27 cellular contexts compared by ENCODE assay signal in the genomic region with DNA sequence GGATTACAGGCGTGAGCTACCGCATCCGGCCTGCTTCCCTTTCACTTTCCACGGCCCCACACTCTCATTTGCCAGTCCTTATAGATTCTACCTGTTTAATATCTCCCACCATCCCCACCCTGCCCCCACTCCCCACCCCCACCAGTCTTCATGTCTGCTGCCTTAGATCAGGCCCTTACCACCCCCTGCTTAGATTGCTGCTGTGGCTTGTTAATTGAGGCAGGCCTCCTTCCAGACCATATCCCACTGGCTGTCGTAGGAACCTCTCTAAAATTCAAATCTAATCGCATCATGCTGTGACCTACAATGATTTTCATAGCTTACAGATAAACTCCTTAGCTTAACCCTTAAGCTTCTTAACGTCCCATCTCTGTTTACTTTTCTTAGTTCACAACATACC.
"Had no signal": no experiment of that assay in that cellular context is flagged by ENCODE, and none has a peak within 500 bp of the region (broad histone marks: within the 10 kb centered on the region; RNA-seq: fewer than 3 reads in every experiment).

No MANE protein-coding gene starts in this region.

- ATAC-seq: activated naive CD8-positive, alpha-beta T cell treated with anti-CD3 and anti-CD28 coated beads, Interleukin-2, amount 50 U/mL, for 24 hours; effector memory CD8-positive, alpha-beta T cell; esophagus mucosa; stimulated activated naive B cell treated with anti-CD40 and anti-IgM and Interleukin-4, amounts not matched to agents 10 μg/mL and 1 μg/mL and 100 μg/mL, for 72 hours had no signal

- DNase-seq: activated CD4-positive, alpha-beta memory T cell treated with anti-CD3 and anti-CD28 coated beads, Interleukin-2, amount 10 ng/mL, durations not matched to agents 7 days and 5 days; activated CD4-positive, alpha-beta T cell treated with anti-CD3 and anti-CD28 coated beads for 1 hour; activated CD4-positive, alpha-beta T cell treated with anti-CD3 and anti-CD28 coated beads, Interleukin-2, amount 10 ng/mL, durations not matched to agents 7 days and 5 days; activated CD8-positive, alpha-beta memory T cell treated with anti-CD3 and anti-CD28 coated beads, Interleukin-2, amount 50 U/mL, for 48 hours; activated gamma-delta T cell treated with Interleukin-2 at 50 U/mL for 16 hours; activated naive CD8-positive, alpha-beta T cell treated with anti-CD3 and anti-CD28 coated beads, Interleukin-2, amount 50 U/mL, for 24 hours; activated T-cell treated with anti-CD3 and anti-CD28 coated beads, Interleukin-2, amount 50 U/mL, for 24 hours; amygdala; caudate nucleus; cortex of kidney; effector memory CD8-positive, alpha-beta T cell; foreskin melanocyte; left ventricle myocardium inferior; naive B cell; stimulated activated CD4-positive, alpha-beta T cell treated with anti-CD3 and anti-CD28 coated beads, Interleukin-1b, Interleukin-23, amount 100 ng/mL, for 48 hours; stimulated activated naive B cell treated with anti-CD40 and anti-IgM and Interleukin-4, amounts not matched to agents 10 μg/mL and 1 μg/mL and 100 μg/mL, for 72 hours; stomach; T1000; thyroid gland; upper lobe of left lung had no signal

- H3K4me1 Mint-ChIP-seq: stimulated activated naive B cell treated with anti-CD40 and anti-IgM and Interleukin-4, amounts not matched to agents 10 μg/mL and 1 μg/mL and 100 μg/mL, for 72 hours had no signal

- H3K9me3 ChIP-seq: left ventricle myocardium inferior, right atrium auricular region, stomach, thyroid gland, upper lobe of left lung had no signal

- H3K27me3 Mint-ChIP-seq: activated CD4-positive, alpha-beta memory T cell treated with anti-CD3 and anti-CD28 coated beads, Interleukin-2, amount 10 ng/mL, durations not matched to agents 7 days and 5 days; activated CD4-positive, alpha-beta T cell treated with anti-CD3 and anti-CD28 coated beads, Interleukin-2, amount 10 ng/mL, durations not matched to agents 7 days and 5 days; activated naive CD4-positive, alpha-beta T cell treated with anti-CD3 and anti-CD28 coated beads, Interleukin-2, amount 50 U/mL, for 24 hours; activated naive CD8-positive, alpha-beta T cell treated with anti-CD3 and anti-CD28 coated beads, Interleukin-2, amount 50 U/mL, for 24 hours; activated T-cell treated with anti-CD3 and anti-CD28 coated beads, Interleukin-2, amount 50 U/mL, for 24 hours; effector memory CD8-positive, alpha-beta T cell; naive B cell; stimulated activated naive B cell treated with anti-CD40 and anti-IgM and Interleukin-4, amounts not matched to agents 10 μg/mL and 1 μg/mL and 100 μg/mL, for 72 hours had no signal

- H3K4me3 Mint-ChIP-seq: activated CD4-positive, alpha-beta memory T cell treated with anti-CD3 and anti-CD28 coated beads, Interleukin-2, amount 10 ng/mL, durations not matched to agents 7 days and 5 days; activated CD4-positive, alpha-beta T cell treated with anti-CD3 and anti-CD28 coated beads, Interleukin-2, amount 10 ng/mL, durations not matched to agents 7 days and 5 days; activated naive CD4-positive, alpha-beta T cell treated with anti-CD3 and anti-CD28 coated beads, Interleukin-2, amount 50 U/mL, for 24 hours; activated naive CD8-positive, alpha-beta T cell treated with anti-CD3 and anti-CD28 coated beads, Interleukin-2, amount 50 U/mL, for 24 hours; activated T-cell treated with anti-CD3 and anti-CD28 coated beads, Interleukin-2, amount 50 U/mL, for 24 hours; effector memory CD8-positive, alpha-beta T cell; mesothelial cell of epicardium; stimulated activated naive B cell treated with anti-CD40 and anti-IgM and Interleukin-4, amounts not matched to agents 10 μg/mL and 1 μg/mL and 100 μg/mL, for 72 hours; T-helper 1 cell treated with Interleukin-12 subunit alpha and Interleukin-12 subunit beta and Interleukin-4 antibody, amounts not matched to agents 30 μg/mL and 1 μg/mL, for 36 hours had no signal

- H3K4me3 ChIP-seq: left ventricle myocardium inferior, right atrium auricular region, smooth muscle cell, stomach, thyroid gland, upper lobe of left lung had no signal

- H3K27ac ChIP-seq: left ventricle myocardium inferior, right atrium auricular region, stomach, thyroid gland, upper lobe of left lung had no signal

- H3K36me3 Mint-ChIP-seq: activated naive CD4-positive, alpha-beta T cell treated with anti-CD3 and anti-CD28 coated beads, Interleukin-2, amount 50 U/mL, for 24 hours; mesothelial cell of epicardium; naive B cell had no signal

- H3K9me3 Mint-ChIP-seq: activated CD4-positive, alpha-beta memory T cell treated with anti-CD3 and anti-CD28 coated beads, Interleukin-2, amount 10 ng/mL, durations not matched to agents 7 days and 5 days; activated CD4-positive, alpha-beta T cell treated with anti-CD3 and anti-CD28 coated beads, Interleukin-2, amount 10 ng/mL, durations not matched to agents 7 days and 5 days; activated naive CD4-positive, alpha-beta T cell treated with anti-CD3 and anti-CD28 coated beads, Interleukin-2, amount 50 U/mL, for 24 hours; activated naive CD8-positive, alpha-beta T cell treated with anti-CD3 and anti-CD28 coated beads, Interleukin-2, amount 50 U/mL, for 24 hours; activated T-cell treated with anti-CD3 and anti-CD28 coated beads, Interleukin-2, amount 50 U/mL, for 24 hours; effector memory CD8-positive, alpha-beta T cell; mesothelial cell of epicardium; naive B cell; stimulated activated naive B cell treated with anti-CD40 and anti-IgM and Interleukin-4, amounts not matched to agents 10 μg/mL and 1 μg/mL and 100 μg/mL, for 72 hours; T-helper 1 cell treated with Interleukin-12 subunit alpha and Interleukin-12 subunit beta and Interleukin-4 antibody, amounts not matched to agents 30 μg/mL and 1 μg/mL, for 36 hours had no signal

- H3K27ac Mint-ChIP-seq: activated CD4-positive, alpha-beta memory T cell treated with anti-CD3 and anti-CD28 coated beads, Interleukin-2, amount 10 ng/mL, durations not matched to agents 7 days and 5 days; activated CD4-positive, alpha-beta T cell treated with anti-CD3 and anti-CD28 coated beads, Interleukin-2, amount 10 ng/mL, durations not matched to agents 7 days and 5 days; activated naive CD4-positive, alpha-beta T cell treated with anti-CD3 and anti-CD28 coated beads, Interleukin-2, amount 50 U/mL, for 24 hours; activated naive CD8-positive, alpha-beta T cell treated with anti-CD3 and anti-CD28 coated beads, Interleukin-2, amount 50 U/mL, for 24 hours; activated T-cell treated with anti-CD3 and anti-CD28 coated beads, Interleukin-2, amount 50 U/mL, for 24 hours; mesothelial cell of epicardium; stimulated activated naive B cell treated with anti-CD40 and anti-IgM and Interleukin-4, amounts not matched to agents 10 μg/mL and 1 μg/mL and 100 μg/mL, for 72 hours; T-helper 1 cell treated with Interleukin-12 subunit alpha and Interleukin-12 subunit beta and Interleukin-4 antibody, amounts not matched to agents 30 μg/mL and 1 μg/mL, for 36 hours had no signal

- H3K4me2 ChIP-seq: smooth muscle cell had no signal

- FAIRE-seq: islet of Langerhans had no signal

- H3K27me3 ChIP-seq: right atrium auricular region, stomach, thyroid gland, upper lobe of left lung had no signal
